Comparison of ENCODE assay signal across 22 cellular contexts in the genomic region with DNA sequence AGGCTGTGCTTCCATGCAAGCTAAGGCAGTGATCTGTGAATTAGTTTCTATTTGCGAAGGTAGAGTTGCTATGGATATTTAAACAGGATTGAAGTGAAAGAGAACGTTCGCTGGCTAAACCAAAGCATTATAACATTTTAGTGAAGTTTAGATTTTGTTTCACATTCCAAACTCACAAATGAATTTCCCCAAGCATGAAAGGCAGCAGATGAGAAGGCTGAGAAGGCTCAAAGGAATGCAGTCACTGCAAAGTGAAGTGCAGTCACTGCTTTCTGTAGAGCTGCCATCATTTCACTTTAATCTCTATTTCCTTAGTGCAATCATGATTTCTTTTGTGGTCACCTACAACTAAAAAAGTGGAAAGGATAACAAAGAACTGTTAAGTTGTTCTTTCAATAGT.
DNase-seq lines count a peak whose midpoint lies in the region; ATAC-seq and TF ChIP-seq lines count a peak whose summit lies in the region.
"Had no signal": no experiment of that assay in that cellular context is flagged by ENCODE, and none has a peak within 500 bp of the region (broad histone marks: within the 10 kb centered on the region; RNA-seq: fewer than 3 reads in every experiment).

No MANE protein-coding gene starts in this region.

- no peak for ATAC-seq in GM23338
- ATAC-seq: activated T-helper 17 cell treated with anti-CD3 and anti-CD28 coated beads, Interleukin-2, amount 50 U/mL, for 72 hours; K562; Right ventricle myocardium inferior had no signal

- H3K4me3 Mint-ChIP-seq in GM23338, result no peak overlapping the region
- H3K4me3 Mint-ChIP-seq: activated B cell treated with CpG ODN at 0.5 μM for 24 hours; activated T-helper 17 cell treated with anti-CD3 and anti-CD28 coated beads, Interleukin-2, amount 50 U/mL, for 72 hours; CD14-positive monocyte had no signal

- no peaks in the 10 kb centered on the region for H3K27me3 Mint-ChIP-seq in GM23338 (ENCODE audit: insufficient read depth, low read depth, poor library complexity)
- H3K27me3 Mint-ChIP-seq: activated B cell treated with CpG ODN at 0.5 μM for 24 hours; activated T-helper 17 cell treated with anti-CD3 and anti-CD28 coated beads, Interleukin-2, amount 50 U/mL, for 72 hours had no signal

- H3K27me3 ChIP-seq in GM23338 (ENCODE audit: insufficient read depth), result no peaks in the 10 kb centered on the region
- H3K27me3 ChIP-seq in skeletal muscle satellite cell (ENCODE audit: control insufficient read depth, insufficient read depth, low read length), result no peaks in the 10 kb centered on the region
- no peaks in the 10 kb centered on the region for H3K27me3 ChIP-seq in sigmoid colon
- H3K27me3 ChIP-seq: adrenal gland, colonic mucosa, neutrophil, tibial artery had no signal

- no peaks in the 10 kb centered on the region for H3K36me3 ChIP-seq in GM23338 (ENCODE audit: insufficient read depth)
- H3K36me3 ChIP-seq in skeletal muscle satellite cell (ENCODE audit: insufficient read depth, low read length), result no peaks in the 10 kb centered on the region
- H3K36me3 ChIP-seq in sigmoid colon, result no peaks in the 10 kb centered on the region
- H3K36me3 ChIP-seq: adrenal gland, colonic mucosa, neutrophil, tibial artery had no signal

- TF ChIP-seq POLR2A in sigmoid colon (IDR thresholded peaks at IDR 0.05), result no peak

- H3K27ac Mint-ChIP-seq in GM23338, result no peak overlapping the region
- H3K27ac Mint-ChIP-seq: activated B cell treated with CpG ODN at 0.5 μM for 24 hours; activated T-helper 17 cell treated with anti-CD3 and anti-CD28 coated beads, Interleukin-2, amount 50 U/mL, for 72 hours; CD14-positive monocyte had no signal

- H3K9me3 ChIP-seq in skeletal muscle satellite cell (replicated peaks; ENCODE audit: low read length), result no peaks in the 10 kb centered on the region
- H3K9me3 ChIP-seq in sigmoid colon, result no peaks in the 10 kb centered on the region
- H3K9me3 ChIP-seq: adrenal gland, colonic mucosa, neutrophil, tibial artery had no signal

- H3K27ac ChIP-seq in GM23338 (ENCODE audit: low read depth) (no peak overlapping the region), substantia nigra (ENCODE audit: low read depth, low read length, poor library complexity, severe bottlenecking) (no peak overlapping the region), sigmoid colon (no peak overlapping the region)
- H3K27ac ChIP-seq: adrenal gland, colonic mucosa, neutrophil, tibial artery had no signal

- H3K4me1 Mint-ChIP-seq in GM23338, result peaks cover 3% of the 10 kb centered on the region
- H3K4me1 Mint-ChIP-seq: activated B cell treated with CpG ODN at 0.5 μM for 24 hours; activated T-helper 17 cell treated with anti-CD3 and anti-CD28 coated beads, Interleukin-2, amount 50 U/mL, for 72 hours; CD14-positive monocyte had no signal

- no peaks in the 10 kb centered on the region for H3K36me3 Mint-ChIP-seq in GM23338 (ENCODE audit: low read depth)
- H3K36me3 Mint-ChIP-seq: CD14-positive monocyte had no signal

- peaks cover 4% of the 10 kb centered on the region; the same call in 1 of the 2 replicates for H3K4me1 ChIP-seq in GM23338 (ENCODE audit: insufficient read depth)
- no peaks in the 10 kb centered on the region for H3K4me1 ChIP-seq in skeletal muscle satellite cell (ENCODE audit: control insufficient read depth, insufficient read depth, low read length)
- H3K4me1 ChIP-seq in sigmoid colon, result peaks cover 0 to 8% (median 7%) of the 10 kb centered on the region in 4 donors
- H3K4me1 ChIP-seq: adrenal gland, colonic mucosa, tibial artery had no signal

- H3K79me2 ChIP-seq in GM23338 (replicated peaks; ENCODE audit: insufficient read depth), result no peaks in the 10 kb centered on the region

- H2AFZ ChIP-seq in GM23338, result no peak overlapping the region

- peak; percentile 3 for DNase-seq in GM23338 (ENCODE audit: low spot score)
- peak; percentile 38 for DNase-seq in amniotic stem cell (lab: John Stamatoyannopoulos, UW)
- peak; percentile 78 for DNase-seq in glomerular visceral epithelial cell (ENCODE audit: extremely low spot score)
- DNase-seq in HuH-7.5 (ENCODE audit: low spot score), result no peak
- DNase-seq in substantia nigra (lab: John Stamatoyannopoulos, UW), result no peak
- DNase-seq in sigmoid colon, result no peak
- DNase-seq in 8988T, result no peak
- DNase-seq: activated B cell treated with CpG ODN at 0.5 μM for 24 hours; activated CD8-positive, alpha-beta memory T cell treated with anti-CD3 and anti-CD28 coated beads for 24 hours; adrenal gland; colonic mucosa; erythroblast; head of caudate nucleus; kidney; NCI-H1105; tibial artery had no signal

- H3F3A ChIP-seq in GM23338 (replicated peaks; ENCODE audit: low read depth), result no peaks in the 10 kb centered on the region

- H3K4me2 ChIP-seq in GM23338, result no peak overlapping the region
- H3K4me2 ChIP-seq in skeletal muscle satellite cell (ENCODE audit: low read length), result peak overlapping the region; percentile 64

- H3K4me3 ChIP-seq in GM23338 (no peak overlapping the region), skeletal muscle satellite cell (ENCODE audit: low read length) (peak overlapping the region; percentile 49), sigmoid colon (no peak overlapping the region)
- H3K4me3 ChIP-seq: adrenal gland, colonic mucosa, K562, tibial artery had no signal

- no peaks in the 10 kb centered on the region; the same call in 1 of the 2 replicates for H3K9me2 ChIP-seq in GM23338 (ENCODE audit: insufficient read depth)

- H3K9me3 Mint-ChIP-seq in GM23338, result no peaks in the 10 kb centered on the region

- TF ChIP-seq CTCF in GM23338 (conservative IDR thresholded peaks at IDR 0.05; ENCODE audit: low read depth in 2 of 2) (no peak), sigmoid colon (IDR thresholded peaks at IDR 0.05) (no peak)

- intact Hi-C loops in sigmoid colon (cut with DNase I), result no loop called here

- TF ChIP-seq EP300 in sigmoid colon (IDR thresholded peaks at IDR 0.05), result no peak

- H3K9ac ChIP-seq in skeletal muscle satellite cell (ENCODE audit: low read depth, low read length), result peak overlapping the region; percentile 60

- no peaks in the 10 kb centered on the region for H4K20me1 ChIP-seq in GM23338 (replicated peaks; ENCODE audit: insufficient read depth)

- 81 to 90% methylated on average over 3 of the region's 3 CpGs for WGBS in sigmoid colon, 2 donors

TF ChIP-seq in GM23338, 12 proteins besides CTCF, POLR2A, EP300 and RAD21 (continues in another document):
- TF ChIP-seq JUNB (IDR thresholded peaks at IDR 0.05; ENCODE audit: unreplicated experiment), result no peak
- TF ChIP-seq ZNF331 (CRISPR knock-in tag; IDR thresholded peaks at IDR 0.05; ENCODE audit: low read depth), result no peak
- no peak for TF ChIP-seq NANOG (IDR thresholded peaks at IDR 0.05; ENCODE audit: borderline replicate concordance)
- TF ChIP-seq EZH2phosphoT487 (IDR thresholded peaks at IDR 0.05; ENCODE audit: unreplicated experiment), result no peak
- TF ChIP-seq, protein P1, sequence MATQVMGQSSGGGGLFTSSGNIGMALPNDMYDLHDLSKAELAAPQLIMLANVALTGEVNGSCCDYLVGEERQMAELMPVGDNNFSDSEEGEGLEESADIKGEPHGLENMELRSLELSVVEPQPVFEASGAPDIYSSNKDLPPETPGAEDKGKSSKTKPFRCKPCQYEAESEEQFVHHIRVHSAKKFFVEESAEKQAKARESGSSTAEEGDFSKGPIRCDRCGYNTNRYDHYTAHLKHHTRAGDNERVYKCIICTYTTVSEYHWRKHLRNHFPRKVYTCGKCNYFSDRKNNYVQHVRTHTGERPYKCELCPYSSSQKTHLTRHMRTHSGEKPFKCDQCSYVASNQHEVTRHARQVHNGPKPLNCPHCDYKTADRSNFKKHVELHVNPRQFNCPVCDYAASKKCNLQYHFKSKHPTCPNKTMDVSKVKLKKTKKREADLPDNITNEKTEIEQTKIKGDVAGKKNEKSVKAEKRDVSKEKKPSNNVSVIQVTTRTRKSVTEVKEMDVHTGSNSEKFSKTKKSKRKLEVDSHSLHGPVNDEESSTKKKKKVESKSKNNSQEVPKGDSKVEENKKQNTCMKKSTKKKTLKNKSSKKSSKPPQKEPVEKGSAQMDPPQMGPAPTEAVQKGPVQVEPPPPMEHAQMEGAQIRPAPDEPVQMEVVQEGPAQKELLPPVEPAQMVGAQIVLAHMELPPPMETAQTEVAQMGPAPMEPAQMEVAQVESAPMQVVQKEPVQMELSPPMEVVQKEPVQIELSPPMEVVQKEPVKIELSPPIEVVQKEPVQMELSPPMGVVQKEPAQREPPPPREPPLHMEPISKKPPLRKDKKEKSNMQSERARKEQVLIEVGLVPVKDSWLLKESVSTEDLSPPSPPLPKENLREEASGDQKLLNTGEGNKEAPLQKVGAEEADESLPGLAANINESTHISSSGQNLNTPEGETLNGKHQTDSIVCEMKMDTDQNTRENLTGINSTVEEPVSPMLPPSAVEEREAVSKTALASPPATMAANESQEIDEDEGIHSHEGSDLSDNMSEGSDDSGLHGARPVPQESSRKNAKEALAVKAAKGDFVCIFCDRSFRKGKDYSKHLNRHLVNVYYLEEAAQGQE (IDR thresholded peaks at IDR 0.05; ENCODE audit: unreplicated experiment), result no peak
- TF ChIP-seq, protein P2, sequence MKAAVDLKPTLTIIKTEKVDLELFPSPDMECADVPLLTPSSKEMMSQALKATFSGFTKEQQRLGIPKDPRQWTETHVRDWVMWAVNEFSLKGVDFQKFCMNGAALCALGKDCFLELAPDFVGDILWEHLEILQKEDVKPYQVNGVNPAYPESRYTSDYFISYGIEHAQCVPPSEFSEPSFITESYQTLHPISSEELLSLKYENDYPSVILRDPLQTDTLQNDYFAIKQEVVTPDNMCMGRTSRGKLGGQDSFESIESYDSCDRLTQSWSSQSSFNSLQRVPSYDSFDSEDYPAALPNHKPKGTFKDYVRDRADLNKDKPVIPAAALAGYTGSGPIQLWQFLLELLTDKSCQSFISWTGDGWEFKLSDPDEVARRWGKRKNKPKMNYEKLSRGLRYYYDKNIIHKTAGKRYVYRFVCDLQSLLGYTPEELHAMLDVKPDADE (IDR thresholded peaks at IDR 0.05), result no peak

Comparison
In these comparisons a context has a peak if more than half of its experiments do, and no peak if none do; other contexts are left out.
1. DNase-seq: peak in GM23338 (single experiment), amniotic stem cell (single experiment) and glomerular visceral epithelial cell (single experiment); none in HuH-7.5 (single experiment), substantia nigra (0 of 49), sigmoid colon (single experiment) and 8988T (single experiment).